Comparison of ENCODE assay signal across 16 cellular contexts in the genomic region with DNA sequence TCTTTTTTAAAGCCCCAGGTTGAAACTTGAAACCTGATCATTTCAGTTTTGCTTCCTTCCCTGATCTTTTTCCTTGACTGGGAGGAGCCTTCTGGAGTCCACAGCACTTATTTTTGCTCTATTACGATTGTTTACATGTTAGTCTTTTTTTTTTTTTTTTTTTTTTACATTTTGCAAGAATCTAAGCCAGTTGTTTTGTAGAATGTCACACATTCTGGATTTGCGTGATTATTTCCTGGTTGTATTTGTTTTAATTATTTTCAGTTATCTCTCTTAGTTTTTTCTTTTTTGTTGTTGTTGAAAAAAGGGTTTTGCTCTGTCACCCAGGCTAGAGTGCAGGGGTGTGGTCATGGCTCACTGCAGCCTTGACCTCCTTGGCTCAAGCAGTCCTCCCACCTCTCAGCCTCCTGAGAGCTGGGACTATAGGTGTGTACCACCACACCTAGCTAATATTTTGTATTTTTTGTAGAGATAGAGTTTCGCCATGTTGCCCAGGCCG. TPM values are rescaled to one million over a fixed set of nuclear protein-coding genes. Genes with fewer than 3 reads are reported as not detected.
DNase-seq lines count a peak whose midpoint lies in the region; ATAC-seq and TF ChIP-seq lines count a peak whose summit lies in the region.
"Had no signal": no experiment of that assay in that cellular context is flagged by ENCODE, and none has a peak within 500 bp of the region (broad histone marks: within the 10 kb centered on the region; RNA-seq: fewer than 3 reads in every experiment).

No MANE protein-coding gene starts in this region.

- H3K27me3 ChIP-seq in Caco-2 (replicated peaks; ENCODE audit: control insufficient read depth, insufficient read depth, low read length) (no peaks in the 10 kb centered on the region), IMR-90 (ENCODE audit: control insufficient read depth, insufficient read depth, low read length) (no peaks in the 10 kb centered on the region), smooth muscle cell (ENCODE audit: low read depth) (no peaks in the 10 kb centered on the region)
- H3K27me3 ChIP-seq: pancreas, SJCRH30 had no signal

- H3K4me3 Mint-ChIP-seq in Caco-2 (ENCODE audit: unreplicated experiment) = peak overlapping the region; percentile 15
- H3K4me3 Mint-ChIP-seq in endothelial cell (ENCODE audit: unreplicated experiment) = no peak overlapping the region

- H4K8ac ChIP-seq in IMR-90 (ENCODE audit: low read depth in 2 of 2, low read length in 2 of 2) = peak overlapping the region in 1 of 2 experiments; percentile 37; a peak in 1 of 4 replicates

- peaks cover 10% of the 10 kb centered on the region for H3K4me1 ChIP-seq in Caco-2
- peaks cover 21% of the 10 kb centered on the region for H3K4me1 ChIP-seq in IMR-90 (ENCODE audit: control insufficient read depth, insufficient read depth, low read length)
- peaks cover 8% of the 10 kb centered on the region for H3K4me1 ChIP-seq in smooth muscle cell (ENCODE audit: low read depth)
- H3K4me1 ChIP-seq: SJCRH30 had no signal

- in situ Hi-C loops in IMR-90 (cut with MboI; ENCODE audit: low sequenced_read_pairs) = no loop called here

- peaks cover 19% of the 10 kb centered on the region for H3K9me1 ChIP-seq in IMR-90 (ENCODE audit: insufficient read depth, low read length)

- H3K9me3 ChIP-seq in Caco-2 (no peaks in the 10 kb centered on the region), IMR-90 (ENCODE audit: control insufficient read depth, insufficient read depth, low read length) (no peaks in the 10 kb centered on the region), smooth muscle cell (replicated peaks; ENCODE audit: low read depth) (no peaks in the 10 kb centered on the region)
- H3K9me3 ChIP-seq: pancreas, SJCRH30 had no signal

- H3K4me3 ChIP-seq in Caco-2 (ENCODE audit: low read depth, low read length) (no peak overlapping the region), IMR-90 (ENCODE audit: insufficient read depth, low read depth, low read length) (no peak overlapping the region), smooth muscle cell (no peak overlapping the region)
- H3K4me3 ChIP-seq: pancreas, SJCRH30 had no signal

- peak overlapping the region; percentile 67; the same call in 1 of the 2 replicates for H4K5ac ChIP-seq in IMR-90 (ENCODE audit: low read depth, low read length)

- H3K27ac ChIP-seq in IMR-90 (ENCODE audit: insufficient read depth, low read length) (peak overlapping the region; percentile 72), smooth muscle cell (ENCODE audit: low read depth) (peak overlapping the region; percentile 77)
- H3K27ac ChIP-seq: pancreas, SJCRH30 had no signal

- no peak overlapping the region for H2AK9ac ChIP-seq in IMR-90 (replicated peaks; ENCODE audit: low read depth, low read length, poor library complexity)

- peak overlapping the region; percentile 95 for H2AK5ac ChIP-seq in IMR-90 (ENCODE audit: low read depth, low read length)

- POLR2A ChIA-PET in Caco-2 (lab: Charles Lee) = no interaction called here
- POLR2A ChIA-PET in IMR-90 (lab: Charles Lee; ENCODE audit: unreplicated experiment) = no interaction called here

- intact Hi-C loops in Caco-2 (cut with micrococcal nuclease; ENCODE audit: unreplicated experiment) (no loop called here), IMR-90 (cut with micrococcal nuclease) (loop anchor here (5.0 kb wide), 1 partner anchor 83 kb away; no protein-coding TSS in a partner anchor)

- H3K79me1 ChIP-seq in IMR-90 (ENCODE audit: low read depth in 1 of 2, low read length in 2 of 2) = peaks cover 23 to 73% of the 10 kb centered on the region in 2 experiments

- no peak overlapping the region for H2AFZ ChIP-seq in IMR-90 (replicated peaks; ENCODE audit: low read length, poor library complexity)
- no peak overlapping the region for H2AFZ ChIP-seq in smooth muscle cell (ENCODE audit: low read depth)

- H3K4ac ChIP-seq in IMR-90 (ENCODE audit: low read depth, low read length) = peak overlapping the region; percentile 86

- no TSS peak for BruUV-seq in Caco-2 (replicated peaks; lab: Mats Ljungman, UMichigan)
- BruUV-seq in IMR-90 (replicated peaks; lab: Mats Ljungman, UMichigan) = no TSS peak

- peak overlapping the region; percentile 60; the same call in 1 of the 2 replicates for H2BK120ac ChIP-seq in IMR-90 (ENCODE audit: low read depth, low read length)

- peaks cover 47% of the 10 kb centered on the region for H3K79me2 ChIP-seq in smooth muscle cell (ENCODE audit: low read depth)

- H3K9me3 Mint-ChIP-seq in Caco-2 (ENCODE audit: unreplicated experiment) (no peaks in the 10 kb centered on the region), endothelial cell (ENCODE audit: unreplicated experiment) (no peaks in the 10 kb centered on the region)

- no peaks in the 10 kb centered on the region for H3K36me3 Mint-ChIP-seq in Caco-2 (ENCODE audit: insufficient read depth, unreplicated experiment)
- H3K36me3 Mint-ChIP-seq in endothelial cell (ENCODE audit: low read depth, unreplicated experiment) = no peaks in the 10 kb centered on the region

- CTCF ChIA-PET in Caco-2 (lab: Charles Lee) (no interaction called here), IMR-90 (lab: Yijun Ruan, JAX) (interaction anchor here (1.0 kb wide), 1 partner anchor 104 kb away, joined by 3 read pairs; no protein-coding TSS in a partner anchor)

- TF ChIP-seq RAD21 in IMR-90 (IDR thresholded peaks at IDR 0.05; ENCODE audit: low read length) = no peak

- dilution Hi-C loops in IMR-90 (cut with HindIII; ENCODE audit: low sequenced_read_pairs, unreplicated experiment) = no loop called here

- H3K4me2 ChIP-seq in IMR-90 (ENCODE audit: low read depth, low read length) (peak overlapping the region; percentile 33; the same call in 1 of the 2 replicates), smooth muscle cell (peak overlapping the region; percentile 33)

- WGBS in IMR-90 (ENCODE audit: extremely low coverage in 2 of 2, insufficient read length in 1 of 2), 2 experiments = no CpG with 5 or more reads among the region's 4 CpGs
- 89% methylated on average over 4 of the region's 4 CpGs for WGBS in smooth muscle cell (ENCODE audit: low lambda C conversion rate)

- no peak for TF ChIP-seq CTCF in Caco-2 (IDR thresholded peaks at IDR 0.05; ENCODE audit: insufficient read depth in 1 of 2, low read depth in 1 of 2, low read length in 1 of 2, severe bottlenecking in 1 of 2, unreplicated experiment in 1 of 2)
- TF ChIP-seq CTCF in IMR-90 (conservative IDR thresholded peaks at IDR 0.05; ENCODE audit: low read depth, low read length) = no peak
- no peak for TF ChIP-seq CTCF in endothelial cell (IDR thresholded peaks at IDR 0.05; ENCODE audit: unreplicated experiment)
- TF ChIP-seq CTCF in smooth muscle cell (IDR thresholded peaks at IDR 0.05; ENCODE audit: borderline replicate concordance, insufficient read depth, poor library complexity, severe bottlenecking) = no peak

- ATAC-seq in IMR-90 (ENCODE audit: low read depth) = no peak
- no peak for ATAC-seq in HG02678 (IDR thresholded peaks at IDR 0.05; ENCODE audit: unreplicated experiment)
- ATAC-seq in HG02610 (IDR thresholded peaks at IDR 0.05; ENCODE audit: unreplicated experiment) = no peak
- no peak for ATAC-seq in GM19467 (IDR thresholded peaks at IDR 0.05; ENCODE audit: unreplicated experiment)
- ATAC-seq: stimulated activated naive CD8-positive, alpha-beta T cell treated with anti-CD3 and anti-CD28 coated beads, Interleukin-15, Interleukin-2, amounts not matched to agents 100 U/mL and 50 U/mL, for 24 hours had no signal

- H3K36me3 ChIP-seq in Caco-2 (ENCODE audit: control insufficient read depth, insufficient read depth, low read length) = no peaks in the 10 kb centered on the region
- H3K36me3 ChIP-seq in IMR-90 (ENCODE audit: control insufficient read depth, insufficient read depth, low read length) = peaks cover 3% of the 10 kb centered on the region; the same call in 1 of the 2 replicates
- no peaks in the 10 kb centered on the region for H3K36me3 ChIP-seq in smooth muscle cell (ENCODE audit: low read depth)
- H3K36me3 ChIP-seq: pancreas had no signal

- H3K27me3 Mint-ChIP-seq in Caco-2 (ENCODE audit: insufficient read depth, unreplicated experiment) (no peaks in the 10 kb centered on the region), endothelial cell (ENCODE audit: unreplicated experiment) (peaks cover 1% of the 10 kb centered on the region)

- no peak overlapping the region for H3K56ac ChIP-seq in IMR-90 (ENCODE audit: extremely low read depth, insufficient read depth, low read length)

- peaks cover 16% of the 10 kb centered on the region for H3F3A ChIP-seq in smooth muscle cell (ENCODE audit: low read depth)

- peak overlapping the region; percentile 94 for H3K18ac ChIP-seq in IMR-90 (ENCODE audit: low read depth, low read length)

- H3K4me1 Mint-ChIP-seq in Caco-2 (ENCODE audit: low read depth, unreplicated experiment) (peaks cover 15% of the 10 kb centered on the region), endothelial cell (ENCODE audit: unreplicated experiment) (peaks cover 10% of the 10 kb centered on the region)

- 0 out of 2 replicates have a peak overlapping the region, but pooled peaks have one; percentile 71 for H3K23ac ChIP-seq in IMR-90 (ENCODE audit: low read depth, low read length)

- H3K14ac ChIP-seq in IMR-90 (replicated peaks; ENCODE audit: low read depth, low read length) = peak overlapping the region; percentile 80

- DNase-seq in Caco-2 = no peak
- DNase-seq in IMR-90 = no peak
- no peak for DNase-seq in endothelial cell (ENCODE audit: low spot score)
- no peak for DNase-seq in smooth muscle cell (lab: John Stamatoyannopoulos, UW; ENCODE audit: unreplicated experiment)
- DNase-seq in COR-L47 (lab: John Stamatoyannopoulos, UW) = no peak
- DNase-seq: activated CD4-positive, alpha-beta T cell treated with anti-CD3 and anti-CD28 coated beads for 1 hour; GF-D8; NCI-H1930; NCI-H510A treated with DMSO at 0.1 percent for 48 hours; pancreas; SJCRH30; stimulated activated naive CD8-positive, alpha-beta T cell treated with anti-CD3 and anti-CD28 coated beads, Interleukin-15, Interleukin-2, amounts not matched to agents 100 U/mL and 50 U/mL, for 24 hours; T-helper 9 cell had no signal

- H2BK15ac ChIP-seq in IMR-90 (ENCODE audit: low read depth, low read length) = 0 out of 3 replicates have a peak overlapping the region, but pooled peaks have one; percentile 50

- TF ChIP-seq POLR2A in IMR-90 (IDR thresholded peaks at IDR 0.05; ENCODE audit: low read depth, low read length) = no peak

- H4K91ac ChIP-seq in IMR-90 (ENCODE audit: insufficient read depth, low read depth, low read length) = peak overlapping the region; percentile 42; the same call in 1 of the 2 replicates

- H4K20me1 ChIP-seq in IMR-90 (ENCODE audit: insufficient read depth, low read length) (0 out of 2 replicates have a peak, but pooled peaks cover 3% of the 10 kb centered on the region), smooth muscle cell (ENCODE audit: low read depth) (peaks cover 41% of the 10 kb centered on the region)

- H2BK20ac ChIP-seq in IMR-90 (ENCODE audit: low read depth, low read length) = peak overlapping the region; percentile 74; the same call in 1 of the 2 replicates

- H3K27ac Mint-ChIP-seq in Caco-2 (ENCODE audit: unreplicated experiment) = no peak overlapping the region
- peak overlapping the region; percentile 62 for H3K27ac Mint-ChIP-seq in endothelial cell (ENCODE audit: unreplicated experiment)

- peak overlapping the region; percentile 86 for H2BK5ac ChIP-seq in IMR-90 (ENCODE audit: low read depth, low read length, poor library complexity, severe bottlenecking)

- H3K9ac ChIP-seq in IMR-90 (ENCODE audit: low read depth, low read length) = no peak overlapping the region
- H3K9ac ChIP-seq in smooth muscle cell (ENCODE audit: low read depth) = no peak overlapping the region

RNA-seq across cellular contexts. Expression of gene OSBPL9, which starts 32.8 kb away (rescaled TPM):
- total RNA-seq in Caco-2 (2022) = 58.7 and 61.9 TPM in 2 replicates
- total RNA-seq in IMR-90 (2012; rRNA removed) = 98.9 and 127 TPM in 2 replicates
- polyA plus RNA-seq in IMR-90 (2012; rRNA removed) = 38.1 and 51.4 TPM in 2 replicates
- 11.8 and 14.9 TPM in 2 replicates for polyA plus RNA-seq in IMR-90 (2012; cell fraction: cytosol; rRNA removed)
- 15.3 and 74.5 TPM in 2 replicates for polyA plus RNA-seq in IMR-90 (2012; cell fraction: nucleus; rRNA removed; ENCODE audit: low replicate concordance)
- total RNA-seq in endothelial cell (ENCODE audit: unreplicated experiment) = 91.2 TPM
- 112 and 117 TPM in 2 replicates for total RNA-seq in smooth muscle cell
- 64.4 and 66.7 TPM in 2 replicates for polyA plus RNA-seq in smooth muscle cell
